In the genomic region with DNA sequence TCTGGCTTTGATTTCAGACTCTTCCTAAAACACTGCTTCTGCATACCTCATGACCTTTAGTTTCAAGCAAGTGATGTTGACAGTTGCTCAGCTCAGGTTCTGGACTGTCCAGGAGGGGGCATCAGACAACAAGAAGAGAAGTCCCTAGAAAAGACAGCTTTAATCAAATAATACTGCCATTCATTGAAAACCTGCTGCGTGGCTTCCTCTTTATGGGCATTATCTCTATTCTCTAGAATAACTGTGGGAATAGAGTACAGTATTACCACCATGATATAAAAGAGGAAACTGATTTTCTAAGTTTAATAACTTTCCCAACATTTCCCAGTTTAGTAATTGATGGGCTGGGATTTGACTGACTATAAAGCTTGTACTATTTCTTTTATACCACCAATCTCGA, we compare ENCODE assay signal across 9 cellular contexts.
DNase-seq lines count a peak whose midpoint lies in the region; ATAC-seq, FAIRE-seq and TF ChIP-seq lines count a peak whose summit lies in the region.
"Had no signal": no experiment of that assay in that cellular context is flagged by ENCODE, and none has a peak within 500 bp of the region (broad histone marks: within the 10 kb centered on the region; RNA-seq: fewer than 3 reads in every experiment).

No MANE protein-coding gene starts in this region.

- WGBS in pancreas, 2 donors, result 11 to 12% methylated on average over 2 of the region's 2 CpGs

- H3K9ac ChIP-seq in OCI-LY3 (ENCODE audit: low read length), result peak overlapping the region; percentile 10; the same call in 1 of the 2 replicates

- no peak overlapping the region for H3K4me3 Mint-ChIP-seq in activated T-cell treated with anti-CD3 and anti-CD28 coated beads, Interleukin-2, amount 50 U/mL, for 4 hours
- H3K4me3 Mint-ChIP-seq: activated naive CD4-positive, alpha-beta T cell treated with anti-CD3 and anti-CD28 coated beads, Interleukin-2, amount 50 U/mL, for 24 hours had no signal

- H3K27ac ChIP-seq in OCI-LY3 (ENCODE audit: low read length), result no peak overlapping the region
- no peak overlapping the region for H3K27ac ChIP-seq in pancreas

- peak; percentile 73 for ATAC-seq in GM21423 (IDR thresholded peaks at IDR 0.05; ENCODE audit: unreplicated experiment)
- ATAC-seq in activated T-cell treated with anti-CD3 and anti-CD28 coated beads, Interleukin-2, amount 50 U/mL, for 4 hours, result peak in 1 of 2 donors; percentile 38
- ATAC-seq in pancreas, result peak in 3 of 4 donors; percentile 81 to 85 (median 85)

- DNase-seq in D341Med (ENCODE audit: low spot score), result peak; percentile 57
- peak; percentile 16 for DNase-seq in HuH-7.5 (ENCODE audit: low spot score)
- peak; percentile 33 for DNase-seq in activated T-cell treated with anti-CD3 and anti-CD28 coated beads, Interleukin-2, amount 50 U/mL, for 4 hours
- peak; percentile 80 for DNase-seq in fibroblast of villous mesenchyme (ENCODE audit: low read depth)
- peak in 3 of 6 donors; percentile 23 to 60 (median 53) for DNase-seq in pancreas
- DNase-seq in OCI-M2 (lab: John Stamatoyannopoulos, UW; ENCODE audit: unreplicated experiment), result no peak

- no peaks in the 10 kb centered on the region for H3K36me3 ChIP-seq in OCI-LY3 (replicated peaks; ENCODE audit: low read depth, low read length)
- H3K36me3 ChIP-seq in pancreas, result no peaks in the 10 kb centered on the region

- H3K36me3 Mint-ChIP-seq in activated T-cell treated with anti-CD3 and anti-CD28 coated beads, Interleukin-2, amount 50 U/mL, for 4 hours (ENCODE audit: insufficient read depth), result no peaks in the 10 kb centered on the region

- no peaks in the 10 kb centered on the region for H3K4me1 Mint-ChIP-seq in activated T-cell treated with anti-CD3 and anti-CD28 coated beads, Interleukin-2, amount 50 U/mL, for 4 hours (ENCODE audit: low read depth)
- H3K4me1 Mint-ChIP-seq: activated naive CD4-positive, alpha-beta T cell treated with anti-CD3 and anti-CD28 coated beads, Interleukin-2, amount 50 U/mL, for 24 hours had no signal

- intact Hi-C loops in pancreas (cut with DNase I), result loop anchor here in 2 of 3 donors (10.0 kb wide), 2 partner anchors 555 to 575 kb away; no protein-coding TSS in a partner anchor

- TF ChIP-seq CTCF in OCI-LY3 (IDR thresholded peaks at IDR 0.05; ENCODE audit: low read depth, low read length) (peak; percentile 76), fibroblast of villous mesenchyme (IDR thresholded peaks at IDR 0.05; ENCODE audit: insufficient read depth, low read depth, low read length) (peak; percentile 85), pancreas (IDR thresholded peaks at IDR 0.05) (peak in 3 of 4 donors; percentile 42 to 46 (median 43))

- no peak overlapping the region for H2AFZ ChIP-seq in OCI-LY3 (ENCODE audit: low read depth, low read length)

- no peaks in the 10 kb centered on the region for H4K20me1 ChIP-seq in OCI-LY3 (ENCODE audit: insufficient read depth, low read length)

- H3K27me3 Mint-ChIP-seq in activated T-cell treated with anti-CD3 and anti-CD28 coated beads, Interleukin-2, amount 50 U/mL, for 4 hours (ENCODE audit: low read depth), result no peaks in the 10 kb centered on the region
- H3K27me3 Mint-ChIP-seq: activated naive CD4-positive, alpha-beta T cell treated with anti-CD3 and anti-CD28 coated beads, Interleukin-2, amount 50 U/mL, for 24 hours had no signal

- no peak for FAIRE-seq in pancreas (lab: Jason Lieb, UNC)

- H3K9me3 Mint-ChIP-seq in activated T-cell treated with anti-CD3 and anti-CD28 coated beads, Interleukin-2, amount 50 U/mL, for 4 hours, result no peaks in the 10 kb centered on the region
- H3K9me3 Mint-ChIP-seq: activated naive CD4-positive, alpha-beta T cell treated with anti-CD3 and anti-CD28 coated beads, Interleukin-2, amount 50 U/mL, for 24 hours had no signal

- peak overlapping the region; percentile 60 for H3K4me3 ChIP-seq in OCI-LY3 (ENCODE audit: low read length)
- no peak overlapping the region for H3K4me3 ChIP-seq in fibroblast of villous mesenchyme (ENCODE audit: low read depth, low read length)
- H3K4me3 ChIP-seq in pancreas, result no peak overlapping the region

- peak overlapping the region; percentile 72 for H3K4me2 ChIP-seq in OCI-LY3 (ENCODE audit: low read length)

- H3K27me3 ChIP-seq in OCI-LY3 (ENCODE audit: low read depth, low read length) (no peaks in the 10 kb centered on the region), pancreas (no peaks in the 10 kb centered on the region)

- H3K9me3 ChIP-seq in OCI-LY3 (ENCODE audit: insufficient read depth, low read length), result no peaks in the 10 kb centered on the region
- H3K9me3 ChIP-seq in pancreas, result no peaks in the 10 kb centered on the region

- no peaks in the 10 kb centered on the region for H3K79me2 ChIP-seq in OCI-LY3 (ENCODE audit: low read length)

- H3K4me1 ChIP-seq in OCI-LY3 (ENCODE audit: low read length), result peaks cover 38% of the 10 kb centered on the region
- H3K4me1 ChIP-seq in pancreas, result no peaks in the 10 kb centered on the region
